28 cellular contexts compared by ENCODE assay signal in the genomic region with DNA sequence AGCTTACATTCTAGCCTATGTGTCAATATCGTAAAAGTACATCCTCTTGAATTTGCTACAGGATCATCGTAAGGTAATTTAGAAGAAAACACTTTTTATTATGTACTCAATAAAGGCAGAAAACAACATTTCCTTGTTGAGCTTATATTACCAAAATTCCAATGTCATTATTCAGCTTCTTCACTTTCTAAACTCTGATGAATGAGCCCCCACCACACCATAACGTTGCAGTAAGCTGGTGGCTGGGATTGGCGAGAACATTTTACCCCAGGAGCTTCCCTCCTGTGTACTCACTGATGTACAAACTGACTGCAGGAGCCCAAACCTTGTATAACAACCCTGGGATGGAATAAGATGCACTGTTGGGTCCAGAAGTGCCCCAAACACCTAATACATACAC.
A peak's percentile ranks its signal among the peaks of the same experiment; 100 is the strongest.
DNase-seq lines count a peak whose midpoint lies in the region; FAIRE-seq and TF ChIP-seq lines count a peak whose summit lies in the region.
"Had no signal": no experiment of that assay in that cellular context is flagged by ENCODE, and none has a peak within 500 bp of the region (broad histone marks: within the 10 kb centered on the region; RNA-seq: fewer than 3 reads in every experiment).

No MANE protein-coding gene starts in this region.

- H2AFZ ChIP-seq in astrocyte (ENCODE audit: low read depth, low read length) = no peak overlapping the region
- H2AFZ ChIP-seq: GM23248 had no signal

- CTCF ChIA-PET in HEK293 (lab: Yijun Ruan, JAX) = interaction anchor here (0.7 to 1.3 kb wide), 2 partner anchors 32 to 1205 kb away, joined by 3 read pairs; no protein-coding TSS in a partner anchor

- H4K20me1 ChIP-seq in astrocyte (ENCODE audit: insufficient read depth, low read length) = no peaks in the 10 kb centered on the region

- peak; percentile 44 for DNase-seq in astrocyte (ENCODE audit: low read depth)
- peak; percentile 68 for DNase-seq in iris pigment epithelial cell (ENCODE audit: low read depth)
- DNase-seq in activated naive CD4-positive, alpha-beta T cell treated with Interleukin-2 at 50 U/mL for 16 hours = no peak
- DNase-seq in AML-193 (lab: John Stamatoyannopoulos, UW) = no peak
- DNase-seq in NCI-H774 (lab: John Stamatoyannopoulos, UW) = no peak
- DNase-seq in posterior cingulate gyrus = no peak
- DNase-seq: C1 segment of cervical spinal cord; CD8-positive, alpha-beta memory T cell; DMS 273 treated with DMSO at 0.1 percent for 48 hours; DMS79; GM23248; H9; HFFc6; KG1; NCI-H1092; NCI-H1417 treated with DMSO at 0.1 percent for 48 hours; NCI-H187; NCI-H2171 treated with DMSO at 0.1 percent for 48 hours; NCI-H345; NCI-H510A treated with DMSO at 0.1 percent for 48 hours; NCI-H82; Right ventricle myocardium superior; RPMI8226 had no signal

- POLR2A ChIA-PET in HEK293 (lab: Yijun Ruan, JAX) = interaction anchor here (0.6 kb wide), 2 partner anchors 227 to 877 kb away, joined by 3 read pairs; no protein-coding TSS in a partner anchor

- H3K27me3 Mint-ChIP-seq in astrocyte (ENCODE audit: low read depth, unreplicated experiment) = no peaks in the 10 kb centered on the region
- H3K27me3 Mint-ChIP-seq: CD8-positive, alpha-beta memory T cell had no signal

- no peaks in the 10 kb centered on the region for H3K79me2 ChIP-seq in astrocyte (ENCODE audit: insufficient read depth, low read length)

- H3K27ac Mint-ChIP-seq in astrocyte (ENCODE audit: unreplicated experiment) = no peak overlapping the region
- H3K27ac Mint-ChIP-seq: CD8-positive, alpha-beta memory T cell; H9; HFFc6 had no signal

- no peak overlapping the region for H3K4me3 Mint-ChIP-seq in astrocyte (ENCODE audit: unreplicated experiment)
- H3K4me3 Mint-ChIP-seq: CD8-positive, alpha-beta memory T cell; H9; HFFc6 had no signal

- FAIRE-seq in astrocyte (lab: Jason Lieb, UNC) = no peak
- FAIRE-seq: A549, GM18507 had no signal

- no peaks in the 10 kb centered on the region for H3K9me3 ChIP-seq in HEK293 (ENCODE audit: control insufficient read depth, insufficient read depth, low read depth, low read length)
- no peaks in the 10 kb centered on the region for H3K9me3 ChIP-seq in astrocyte (ENCODE audit: insufficient read depth, low read depth, low read length)
- H3K9me3 ChIP-seq: A549, SJSA1 had no signal

- H3K4me1 ChIP-seq in HEK293 (ENCODE audit: control insufficient read depth, insufficient read depth, low read length) (peaks cover 5% of the 10 kb centered on the region), astrocyte (ENCODE audit: insufficient read depth, low read length) (no peaks in the 10 kb centered on the region)
- H3K4me1 ChIP-seq: A549 had no signal

- no peak overlapping the region for H3K9ac ChIP-seq in astrocyte (ENCODE audit: low read length)
- H3K9ac ChIP-seq: GM23248 had no signal

- no peak for TF ChIP-seq CTCF in C4-2B (conservative IDR thresholded peaks at IDR 0.05)
- TF ChIP-seq CTCF in HEK293 (tag by site-specific recombination; IDR thresholded peaks at IDR 0.05) = no peak
- TF ChIP-seq CTCF in astrocyte (IDR thresholded peaks at IDR 0.05; ENCODE audit: insufficient read depth, low read depth, low read length) = no peak

- intact Hi-C loops in posterior cingulate gyrus (cut with DNase I) = no loop called here

- peaks cover 7% of the 10 kb centered on the region for H3K4me1 Mint-ChIP-seq in astrocyte (ENCODE audit: low read depth, unreplicated experiment)
- H3K4me1 Mint-ChIP-seq: CD8-positive, alpha-beta memory T cell had no signal

- no peaks in the 10 kb centered on the region for H3K36me3 Mint-ChIP-seq in astrocyte (ENCODE audit: low read depth, unreplicated experiment)
- H3K36me3 Mint-ChIP-seq: CD8-positive, alpha-beta memory T cell had no signal

- H3K27ac ChIP-seq in C4-2B = peak overlapping the region; percentile 5; the same call in 1 of the 2 replicates
- no peak overlapping the region for H3K27ac ChIP-seq in HEK293 (ENCODE audit: extremely low read depth, low read depth, low read length)
- no peak overlapping the region for H3K27ac ChIP-seq in astrocyte (ENCODE audit: low read depth, low read length)
- H3K27ac ChIP-seq: A549, GM23248, SJSA1 had no signal

- no peaks in the 10 kb centered on the region for H3K27me3 ChIP-seq in astrocyte (ENCODE audit: insufficient read depth, low read length)
- H3K27me3 ChIP-seq: SJSA1 had no signal

- no peak overlapping the region for H3K4me2 ChIP-seq in astrocyte (ENCODE audit: low read length)
- H3K4me2 ChIP-seq: A549 had no signal

- H3K9me3 Mint-ChIP-seq in astrocyte (ENCODE audit: unreplicated experiment) = peaks cover 2% of the 10 kb centered on the region
- H3K9me3 Mint-ChIP-seq: H9, HFFc6 had no signal

- H3K4me3 ChIP-seq in HEK293 (ENCODE audit: low read depth, low read length) (no peak overlapping the region), astrocyte (ENCODE audit: insufficient read depth, low read depth, low read length) (no peak overlapping the region)
- H3K4me3 ChIP-seq: A549, GM23248, SJSA1 had no signal

- H3K36me3 ChIP-seq in HEK293 (ENCODE audit: control insufficient read depth in 2 of 2, insufficient read depth in 1 of 2, low read length in 2 of 2) (no peaks in the 10 kb centered on the region), astrocyte (ENCODE audit: insufficient read depth, low read length) (no peaks in the 10 kb centered on the region)
- H3K36me3 ChIP-seq: SJSA1 had no signal

TF ChIP-seq in HEK293, 187 proteins besides CTCF, POLR2A, EP300 and RAD21:
- no peak for TF ChIP-seq ZNF302 (tag by site-specific recombination; IDR thresholded peaks at IDR 0.05; ENCODE audit: low read depth)
- TF ChIP-seq, protein P1, sequence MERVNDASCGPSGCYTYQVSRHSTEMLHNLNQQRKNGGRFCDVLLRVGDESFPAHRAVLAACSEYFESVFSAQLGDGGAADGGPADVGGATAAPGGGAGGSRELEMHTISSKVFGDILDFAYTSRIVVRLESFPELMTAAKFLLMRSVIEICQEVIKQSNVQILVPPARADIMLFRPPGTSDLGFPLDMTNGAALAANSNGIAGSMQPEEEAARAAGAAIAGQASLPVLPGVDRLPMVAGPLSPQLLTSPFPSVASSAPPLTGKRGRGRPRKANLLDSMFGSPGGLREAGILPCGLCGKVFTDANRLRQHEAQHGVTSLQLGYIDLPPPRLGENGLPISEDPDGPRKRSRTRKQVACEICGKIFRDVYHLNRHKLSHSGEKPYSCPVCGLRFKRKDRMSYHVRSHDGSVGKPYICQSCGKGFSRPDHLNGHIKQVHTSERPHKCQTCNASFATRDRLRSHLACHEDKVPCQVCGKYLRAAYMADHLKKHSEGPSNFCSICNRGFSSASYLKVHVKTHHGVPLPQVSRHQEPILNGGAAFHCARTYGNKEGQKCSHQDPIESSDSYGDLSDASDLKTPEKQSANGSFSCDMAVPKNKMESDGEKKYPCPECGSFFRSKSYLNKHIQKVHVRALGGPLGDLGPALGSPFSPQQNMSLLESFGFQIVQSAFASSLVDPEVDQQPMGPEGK (tag by site-specific recombination; IDR thresholded peaks at IDR 0.05) = no peak
- no peak for TF ChIP-seq KLF16 (tag by site-specific recombination; IDR thresholded peaks at IDR 0.05)
- TF ChIP-seq ZNF600 (tag by site-specific recombination; IDR thresholded peaks at IDR 0.05) = 0 out of 2 replicates have a peak, but pooled peaks have one; percentile 18
- TF ChIP-seq PRDM6 (tag by site-specific recombination; IDR thresholded peaks at IDR 0.05) = peak; percentile 75

Comparison
In these comparisons a context has a peak if more than half of its experiments do, and no peak if none do; other contexts are left out.
1. DNase-seq: peak in astrocyte (single experiment) and iris pigment epithelial cell (single experiment); none in activated naive CD4-positive, alpha-beta T cell treated with Interleukin-2 at 50 U/mL for 16 hours (single experiment), AML-193 (0 of 2), NCI-H774 (single experiment) and posterior cingulate gyrus (0 of 10).